33 cellular contexts compared by ENCODE assay signal in genomic region chr6:128216917-128217316, GRCh38.
DNase-seq lines count a peak whose midpoint lies in the region; ATAC-seq, FAIRE-seq and TF ChIP-seq lines count a peak whose summit lies in the region.
"Had no signal": no experiment of that assay in that cellular context is flagged by ENCODE, and none has a peak within 500 bp of the region (broad histone marks: within the 10 kb centered on the region; RNA-seq: fewer than 3 reads in every experiment).

No MANE protein-coding gene starts in this region.

- no peak for FAIRE-seq in bronchial epithelial cell (lab: Jason Lieb, UNC)
- FAIRE-seq: A204.1, A549, D721Med had no signal

- H3K4me1 ChIP-seq in foreskin keratinocyte: no peaks in the 10 kb centered on the region
- H3K4me1 ChIP-seq: A549; BE2C; BLaER1; BLaER1 treated with 17β-estradiol and CSF1 and Interleukin-3, amounts not matched to agents 10 nM and 100 nM had no signal

- ATAC-seq in foreskin keratinocyte (peak; percentile 51), HG02623 (IDR thresholded peaks at IDR 0.05; ENCODE audit: unreplicated experiment) (no peak)
- ATAC-seq: A549; CD8-positive, alpha-beta T cell had no signal

- H3K4me3 ChIP-seq in bronchial epithelial cell (ENCODE audit: low read depth, low read length): no peak overlapping the region
- no peak overlapping the region for H3K4me3 ChIP-seq in epithelial cell of esophagus (ENCODE audit: low read length)
- H3K4me3 ChIP-seq: A549; BLaER1; BLaER1 treated with 17β-estradiol and CSF1 and Interleukin-3, amounts not matched to agents 10 nM and 100 nM had no signal

- H3K27ac ChIP-seq in foreskin keratinocyte: no peak overlapping the region
- H3K27ac ChIP-seq: 22Rv1; A549; BLaER1; BLaER1 treated with 17β-estradiol and CSF1 and Interleukin-3, amounts not matched to agents 10 nM and 100 nM; C4-2B had no signal

- peaks cover 3% of the 10 kb centered on the region for H3K36me3 ChIP-seq in bronchial epithelial cell (ENCODE audit: control insufficient read depth, insufficient read depth, low read length)
- H3K36me3 ChIP-seq: BE2C, BLaER1 had no signal

- DNase-seq in bronchial epithelial cell (ENCODE audit: low read depth): peak; percentile 29
- DNase-seq in epithelial cell of esophagus (ENCODE audit: low read depth): peak; percentile 56
- peak in 1 of 2 donors; percentile 35 for DNase-seq in foreskin keratinocyte
- no peak for DNase-seq in NCI-H1436 treated with DMSO at 0.1 percent for 48 hours (lab: John Stamatoyannopoulos, UW)
- no peak for DNase-seq in activated CD4-positive, alpha-beta T cell treated with anti-CD3 and anti-CD28 coated beads for 1 hour
- DNase-seq: 8988T; ACHN; AML-193; BE2C; C1 segment of cervical spinal cord; Caco-2; Calu3; CD4-positive, alpha-beta memory T cell; CD4-positive, alpha-beta T cell; CD4-positive, CD25-positive, alpha-beta regulatory T cell; CD8-positive, alpha-beta memory T cell; CD8-positive, alpha-beta T cell; COR-L47; DMS 273 treated with DMSO at 0.1 percent for 48 hours; DMS153; DMS53; DMS79; DMS79 treated with DMSO at 0.1 percent for 48 hours; DND-41; EL had no signal

- TF ChIP-seq CTCF in bronchial epithelial cell (IDR thresholded peaks at IDR 0.05; ENCODE audit: insufficient read depth, low read length, severe bottlenecking): no peak
- no peak for TF ChIP-seq CTCF in epithelial cell of esophagus (IDR thresholded peaks at IDR 0.05; ENCODE audit: insufficient read depth, low read depth, low read length, missing control alignments)
- no peak for TF ChIP-seq CTCF in foreskin keratinocyte (conservative IDR thresholded peaks at IDR 0.05)

- no peaks in the 10 kb centered on the region for H3K27me3 ChIP-seq in bronchial epithelial cell (ENCODE audit: control insufficient read depth, insufficient read depth, low read length)
- H3K27me3 ChIP-seq in foreskin keratinocyte: no peaks in the 10 kb centered on the region
- H3K27me3 ChIP-seq: BE2C; BLaER1; BLaER1 treated with 17β-estradiol and CSF1 and Interleukin-3, amounts not matched to agents 10 nM and 100 nM had no signal

Comparison
In these comparisons a context has a peak if more than half of its experiments do, and no peak if none do; other contexts are left out.
1. DNase-seq: peak in bronchial epithelial cell (single experiment) and epithelial cell of esophagus (single experiment); none in NCI-H1436 treated with DMSO at 0.1 percent for 48 hours (single experiment) and activated CD4-positive, alpha-beta T cell treated with anti-CD3 and anti-CD28 coated beads for 1 hour (single experiment).